In genomic region chr1:152029144-152029936, GRCh38 we compare ENCODE assay signal across 12 cellular contexts. TPM values are rescaled to one million over a fixed set of nuclear protein-coding genes. Genes with fewer than 3 reads are reported as not detected.
DNase-seq lines count a peak whose midpoint lies in the region; ATAC-seq and TF ChIP-seq lines count a peak whose summit lies in the region.
"Had no signal": no experiment of that assay in that cellular context is flagged by ENCODE, and none has a peak within 500 bp of the region (broad histone marks: within the 10 kb centered on the region; RNA-seq: fewer than 3 reads in every experiment).

No MANE protein-coding gene starts in this region.

- no peaks in the 10 kb centered on the region for H3K27me3 Mint-ChIP-seq in CD4-positive, alpha-beta T cell
- no peaks in the 10 kb centered on the region for H3K27me3 Mint-ChIP-seq in activated T-cell treated with anti-CD3 and anti-CD28 coated beads, Interleukin-2, amount 50 U/mL, for 72 hours (ENCODE audit: low read depth)

- ATAC-seq in CD4-positive, alpha-beta T cell (ENCODE audit: poor library complexity), result no peak
- ATAC-seq in activated T-cell treated with anti-CD3 and anti-CD28 coated beads, Interleukin-2, amount 50 U/mL, for 72 hours (replicated peaks in 1 of 2), result peak; percentile 81 to 82
- no peak for ATAC-seq in HG03378 (IDR thresholded peaks at IDR 0.05; ENCODE audit: unreplicated experiment)
- ATAC-seq: sciatic nerve had no signal

- CTCF ChIA-PET in CD4-positive, alpha-beta T cell (lab: Charles Lee), result interaction anchor here (0.7 kb wide), 1 partner anchor 56 kb away, joined by 3 read pairs; no protein-coding TSS in a partner anchor

- intact Hi-C loops in CD4-positive, alpha-beta T cell (cut with DNase I, micrococcal nuclease), result no loop called here

- H3K4me3 Mint-ChIP-seq in CD4-positive, alpha-beta T cell, result no peak overlapping the region
- peak overlapping the region; percentile 57 to 61 for H3K4me3 Mint-ChIP-seq in activated T-cell treated with anti-CD3 and anti-CD28 coated beads, Interleukin-2, amount 50 U/mL, for 72 hours

- H3K36me3 Mint-ChIP-seq in CD4-positive, alpha-beta T cell (ENCODE audit: low read depth), result peaks cover 44% of the 10 kb centered on the region
- H3K36me3 Mint-ChIP-seq in activated T-cell treated with anti-CD3 and anti-CD28 coated beads, Interleukin-2, amount 50 U/mL, for 72 hours (ENCODE audit: insufficient read depth in 2 of 2), result peaks cover 22 to 32% of the 10 kb centered on the region in 2 donors

- H3K27me3 ChIP-seq in CD4-positive, alpha-beta T cell (ENCODE audit: control insufficient read depth, insufficient read depth, low read length), result no peaks in the 10 kb centered on the region
- H3K27me3 ChIP-seq: thyroid gland had no signal

- H3K4me1 Mint-ChIP-seq in CD4-positive, alpha-beta T cell (ENCODE audit: low read depth), result peaks cover 47% of the 10 kb centered on the region
- peaks cover 51% of the 10 kb centered on the region for H3K4me1 Mint-ChIP-seq in activated T-cell treated with anti-CD3 and anti-CD28 coated beads, Interleukin-2, amount 50 U/mL, for 72 hours (ENCODE audit: low read depth)

- no peak overlapping the region for H3K27ac ChIP-seq in CD4-positive, alpha-beta T cell (ENCODE audit: low read depth, low read length)
- H3K27ac ChIP-seq: thyroid gland had no signal

- no peaks in the 10 kb centered on the region for H3K9me3 ChIP-seq in CD4-positive, alpha-beta T cell (ENCODE audit: control insufficient read depth, low read length)
- H3K9me3 ChIP-seq: thyroid gland had no signal

- no peak for TF ChIP-seq CTCF in CD4-positive, alpha-beta T cell (IDR thresholded peaks at IDR 0.05)

- H3K9me3 Mint-ChIP-seq in CD4-positive, alpha-beta T cell, result no peaks in the 10 kb centered on the region
- H3K9me3 Mint-ChIP-seq in activated T-cell treated with anti-CD3 and anti-CD28 coated beads, Interleukin-2, amount 50 U/mL, for 72 hours, result peaks cover 4 to 15% of the 10 kb centered on the region in 2 donors

- H3K27ac Mint-ChIP-seq in CD4-positive, alpha-beta T cell, result peak overlapping the region; percentile 66
- peak overlapping the region; percentile 91 for H3K27ac Mint-ChIP-seq in activated T-cell treated with anti-CD3 and anti-CD28 coated beads, Interleukin-2, amount 50 U/mL, for 72 hours

- DNase-seq in CD4-positive, alpha-beta T cell, result no peak
- DNase-seq in LoVo (ENCODE audit: low spot score) (peak; percentile 42), iris pigment epithelial cell (ENCODE audit: low read depth) (peak; percentile 79), GDM1 (lab: John Stamatoyannopoulos, UW) (no peak), DMS114 treated with DMSO at 0.1 percent for 48 hours (lab: John Stamatoyannopoulos, UW; ENCODE audit: unreplicated experiment) (no peak)
- DNase-seq in activated T-cell treated with anti-CD3 and anti-CD28 coated beads, Interleukin-2, amount 50 U/mL, for 72 hours, result peak; percentile 37 to 46
- no peak for DNase-seq in central memory CD4-positive, alpha-beta T cell
- DNase-seq: amygdala, RPMI8226, thyroid gland had no signal

- POLR2A ChIA-PET in CD4-positive, alpha-beta T cell (lab: Charles Lee), result no interaction called here

RNA-seq across cellular contexts. Expression of gene S100A11, which starts 7.5 kb away (rescaled TPM):
- total RNA-seq in CD4-positive, alpha-beta T cell, result 10 to 100 TPM; 23.6 to 24.1 TPM
- 100 to 1,000 TPM; 252 to 355 TPM for total RNA-seq in activated T-cell treated with anti-CD3 and anti-CD28 coated beads, Interleukin-2, amount 50 U/mL, for 72 hours

RNA-seq across cellular contexts. Expression of gene S100A10, which starts 35.7 kb away (rescaled TPM):
- 100 to 1,000 TPM; 189 to 204 TPM for total RNA-seq in CD4-positive, alpha-beta T cell
- 100 to 1,000 TPM in 1 of 2 donors, 10 to 100 TPM in 1; 76.6 to 138 TPM for total RNA-seq in activated T-cell treated with anti-CD3 and anti-CD28 coated beads, Interleukin-2, amount 50 U/mL, for 72 hours

RNA-seq across cellular contexts. Expression of gene TCHHL1, which starts 59.5 kb away (rescaled TPM):
- not detected for total RNA-seq in CD4-positive, alpha-beta T cell
- not detected for total RNA-seq in activated T-cell treated with anti-CD3 and anti-CD28 coated beads, Interleukin-2, amount 50 U/mL, for 72 hours
- total RNA-seq: sciatic nerve, thyroid gland had no signal

Comparison
In these comparisons a context has a peak if more than half of its experiments do, and no peak if none do; other contexts are left out.
1. ATAC-seq: peak in activated T-cell treated with anti-CD3 and anti-CD28 coated beads, Interleukin-2, amount 50 U/mL, for 72 hours (2 of 2); none in CD4-positive, alpha-beta T cell (single experiment) and HG03378 (single experiment).
2. DNase-seq: peak in LoVo (single experiment), activated T-cell treated with anti-CD3 and anti-CD28 coated beads, Interleukin-2, amount 50 U/mL, for 72 hours (2 of 2) and iris pigment epithelial cell (single experiment); none in CD4-positive, alpha-beta T cell (0 of 10), GDM1 (single experiment), DMS114 treated with DMSO at 0.1 percent for 48 hours (single experiment) and central memory CD4-positive, alpha-beta T cell (single experiment).
3. RNA of gene S100A11, which starts 7.5 kb away (total RNA-seq): 252 to 355 TPM in activated T-cell treated with anti-CD3 and anti-CD28 coated beads, Interleukin-2, amount 50 U/mL, for 72 hours; 23.6 to 24.1 TPM in CD4-positive, alpha-beta T cell; every median in the first group is over 10 times any median in the second.